8 cellular contexts compared by ENCODE assay signal in the genomic region with DNA sequence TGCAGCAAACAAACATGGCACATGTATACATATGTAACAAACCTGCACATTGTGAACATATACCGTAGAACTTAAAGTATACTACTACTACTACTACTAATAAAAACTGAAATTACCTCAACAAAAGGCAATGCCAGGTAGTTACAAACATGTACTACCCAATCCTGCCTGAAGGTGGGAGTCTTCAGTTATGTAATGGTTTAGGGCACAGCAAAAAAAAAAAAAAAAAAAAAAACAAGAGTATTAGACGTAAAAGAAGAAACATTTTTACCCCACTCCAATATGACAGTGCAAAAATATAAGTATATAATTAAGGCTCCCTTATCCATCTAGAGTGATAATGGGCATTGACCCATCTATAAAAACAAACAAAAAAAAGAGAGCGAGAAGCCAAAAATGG.
DNase-seq lines count a peak whose midpoint lies in the region; ATAC-seq, FAIRE-seq and TF ChIP-seq lines count a peak whose summit lies in the region.
"Not testable (repeated sequence)": the region's sequence is repeated elsewhere in the genome, so short reads cannot be mapped to it uniquely, and the experiment has no call there.

No MANE protein-coding gene starts in this region.

- in situ Hi-C loops in ACHN (cut with HindIII; ENCODE audit: low pct_ligation_motif_present, low pct_unique_long_range_greater_than_20kb, low sequenced_read_pairs); K562 (cut with MboI): not testable (repeated sequence)

- FAIRE-seq in K562 (lab: Jason Lieb, UNC), result not testable (repeated sequence)

- 0% methylated on average over 1 of the region's 3 CpGs for WGBS in K562 (ENCODE audit: insufficient coverage, low coverage, missing lambda C conversion rate)

- not testable (repeated sequence) for H3K9me1 ChIP-seq in K562 (ENCODE audit: control insufficient read depth, insufficient read depth, low read length)

- not testable (repeated sequence) for H3K27ac ChIP-seq in K562 (ENCODE audit: extremely low read depth, low read depth, low read length); osteoblast (ENCODE audit: low read depth, low read length)

- H3K9me3 ChIP-seq in K562 (replicated peaks; ENCODE audit: control insufficient read depth, insufficient read depth, low read depth, low read length); osteoblast (ENCODE audit: low read depth, low read length): not testable (repeated sequence)

- ATAC-seq in HG02610 (IDR thresholded peaks at IDR 0.05; ENCODE audit: unreplicated experiment), result peak; percentile 50
- not testable (repeated sequence) for ATAC-seq in K562

- peak; percentile 22 for DNase-seq in ACHN
- DNase-seq in GM12865 (ENCODE audit: low read depth); K562 (ENCODE audit: extremely low read depth in 1 of 4, low spot score in 3 of 4); osteoblast (ENCODE audit: insufficient read length, low spot score, missing footprints): not testable (repeated sequence)
- peak; percentile 8 for DNase-seq in NB4 (ENCODE audit: low read depth)
- peak in 4 of 5 donors; percentile 5 to 30 (median 10) for DNase-seq in T-helper 1 cell
- DNase-seq in glomerular visceral epithelial cell (ENCODE audit: extremely low spot score), result peak; percentile 31

- TF ChIP-seq RAD21 in K562 (CRISPR knock-in tag; conservative IDR thresholded peaks at IDR 0.05 in 1 of 2, IDR thresholded peaks at IDR 0.05 in 1 of 2), result not testable (repeated sequence)

- H3K27me3 ChIP-seq in K562 (ENCODE audit: control insufficient read depth in 2 of 2, insufficient read depth in 2 of 2, low read length in 2 of 2); osteoblast (ENCODE audit: insufficient read depth, low read length): not testable (repeated sequence)

- not testable (repeated sequence) for H3K4me3 ChIP-seq in GM12865 (ENCODE audit: low read depth, low read length); NB4 (ENCODE audit: low read depth, low read length); K562; osteoblast (ENCODE audit: insufficient read depth, low read length)

- H3K36me3 ChIP-seq in K562 (ENCODE audit: control insufficient read depth, insufficient read depth, low read length); osteoblast (ENCODE audit: insufficient read depth, low read length): not testable (repeated sequence)

- intact Hi-C loops in K562 (cut with micrococcal nuclease), result not testable (repeated sequence)

- BruUV-seq in K562 (replicated peaks; lab: Mats Ljungman, UMichigan), result not testable (repeated sequence)

- H3K4me1 ChIP-seq in K562 (replicated peaks in 1 of 2; ENCODE audit: control insufficient read depth in 2 of 2, insufficient read depth in 2 of 2, low read length in 2 of 2); osteoblast (ENCODE audit: insufficient read depth, low read length): not testable (repeated sequence)

- H3K9ac ChIP-seq in K562 (ENCODE audit: insufficient read depth in 1 of 2, low read depth in 2 of 2, low read length in 2 of 2), result not testable (repeated sequence)

- H4K20me1 ChIP-seq in K562 (replicated peaks; ENCODE audit: control insufficient read depth, insufficient read depth, low read length); osteoblast (ENCODE audit: insufficient read depth, low read length): not testable (repeated sequence)

- CTCF ChIA-PET in K562 (lab: Yijun Ruan, JAX; ENCODE audit: low intra/inter-chr PET ratio), result not testable (repeated sequence)

- not testable (repeated sequence) for H2AFZ ChIP-seq in K562 (ENCODE audit: low read depth, low read length); osteoblast (ENCODE audit: low read length)

- POLR2A ChIA-PET in K562 (lab: Yijun Ruan, JAX), result not testable (repeated sequence)

- H3K79me2 ChIP-seq in K562 (ENCODE audit: control insufficient read depth, insufficient read depth, low read length); osteoblast (ENCODE audit: insufficient read depth, low read length): not testable (repeated sequence)

- TF ChIP-seq EP300 in K562 (IDR thresholded peaks at IDR 0.05; ENCODE audit: low read length), result not testable (repeated sequence)

- H3K4me2 ChIP-seq in K562 (ENCODE audit: insufficient read depth, low read length); osteoblast (ENCODE audit: insufficient read depth, low read length): not testable (repeated sequence)

- TF ChIP-seq POLR2A in NB4 (IDR thresholded peaks at IDR 0.05; ENCODE audit: extremely low read depth, insufficient read length); K562 (conservative IDR thresholded peaks at IDR 0.05): not testable (repeated sequence)

- TF ChIP-seq CTCF in GM12865 (IDR thresholded peaks at IDR 0.05; ENCODE audit: insufficient read depth, low read depth, low read length, missing control alignments) (peak; percentile 19), K562 (IDR thresholded peaks at IDR 0.05 in 2 of 3, conservative IDR thresholded peaks at IDR 0.05 in 1 of 3; ENCODE audit: insufficient read depth in 2 of 3, low read depth in 1 of 3, low read length in 3 of 3) (peak in 1 of 3 experiments; percentile 22; a peak in 2 of 6 replicates), osteoblast (IDR thresholded peaks at IDR 0.05; ENCODE audit: extremely low read depth, low read depth, low read length) (peak; percentile 29)
- TF ChIP-seq CTCF in NB4 (IDR thresholded peaks at IDR 0.05; ENCODE audit: low read depth, low read length), result not testable (repeated sequence)

TF ChIP-seq in K562, 482 proteins besides CTCF, POLR2A, EP300 and RAD21:
- TF ChIP-seq ZNF384 (IDR thresholded peaks at IDR 0.05; ENCODE audit: low read depth, low read length), result peak; percentile 86
TF ChIP-seq in K562: peak in this region for 1; not testable (repeated sequence) for 481.
